In genomic region chr21:31557956-31558838, GRCh38 we compare ENCODE assay signal across 1 cellular context.
TF ChIP-seq lines count a peak whose summit lies in the region.

No MANE protein-coding gene starts in this region.

TF ChIP-seq in WTC11, 78 proteins besides CTCF, POLR2A, EP300 and RAD21 (continued from another document):
- TF ChIP-seq, protein P1, sequence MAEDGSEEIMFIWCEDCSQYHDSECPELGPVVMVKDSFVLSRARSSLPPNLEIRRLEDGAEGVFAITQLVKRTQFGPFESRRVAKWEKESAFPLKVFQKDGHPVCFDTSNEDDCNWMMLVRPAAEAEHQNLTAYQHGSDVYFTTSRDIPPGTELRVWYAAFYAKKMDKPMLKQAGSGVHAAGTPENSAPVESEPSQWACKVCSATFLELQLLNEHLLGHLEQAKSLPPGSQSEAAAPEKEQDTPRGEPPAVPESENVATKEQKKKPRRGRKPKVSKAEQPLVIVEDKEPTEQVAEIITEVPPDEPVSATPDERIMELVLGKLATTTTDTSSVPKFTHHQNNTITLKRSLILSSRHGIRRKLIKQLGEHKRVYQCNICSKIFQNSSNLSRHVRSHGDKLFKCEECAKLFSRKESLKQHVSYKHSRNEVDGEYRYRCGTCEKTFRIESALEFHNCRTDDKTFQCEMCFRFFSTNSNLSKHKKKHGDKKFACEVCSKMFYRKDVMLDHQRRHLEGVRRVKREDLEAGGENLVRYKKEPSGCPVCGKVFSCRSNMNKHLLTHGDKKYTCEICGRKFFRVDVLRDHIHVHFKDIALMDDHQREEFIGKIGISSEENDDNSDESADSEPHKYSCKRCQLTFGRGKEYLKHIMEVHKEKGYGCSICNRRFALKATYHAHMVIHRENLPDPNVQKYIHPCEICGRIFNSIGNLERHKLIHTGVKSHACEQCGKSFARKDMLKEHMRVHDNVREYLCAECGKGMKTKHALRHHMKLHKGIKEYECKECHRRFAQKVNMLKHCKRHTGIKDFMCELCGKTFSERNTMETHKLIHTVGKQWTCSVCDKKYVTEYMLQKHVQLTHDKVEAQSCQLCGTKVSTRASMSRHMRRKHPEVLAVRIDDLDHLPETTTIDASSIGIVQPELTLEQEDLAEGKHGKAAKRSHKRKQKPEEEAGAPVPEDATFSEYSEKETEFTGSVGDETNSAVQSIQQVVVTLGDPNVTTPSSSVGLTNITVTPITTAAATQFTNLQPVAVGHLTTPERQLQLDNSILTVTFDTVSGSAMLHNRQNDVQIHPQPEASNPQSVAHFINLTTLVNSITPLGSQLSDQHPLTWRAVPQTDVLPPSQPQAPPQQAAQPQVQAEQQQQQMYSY (CRISPR knock-in tag; IDR thresholded peaks at IDR 0.05), result no peak
- TF ChIP-seq HMGA2 (CRISPR knock-in tag; IDR thresholded peaks at IDR 0.05) (no peak), ARID4B (CRISPR knock-in tag; IDR thresholded peaks at IDR 0.05; ENCODE audit: borderline replicate concordance) (0 out of 2 replicates have a peak, but pooled peaks have one; percentile 5), IRF2 (CRISPR knock-in tag; IDR thresholded peaks at IDR 0.05; ENCODE audit: borderline replicate concordance, low read depth) (no peak), USF1 (CRISPR knock-in tag; IDR thresholded peaks at IDR 0.05) (peak; percentile 21; the same call in 1 of the 2 replicates), NFATC4 (CRISPR knock-in tag; IDR thresholded peaks at IDR 0.05) (no peak), USF2 (CRISPR knock-in tag; IDR thresholded peaks at IDR 0.05) (peak; percentile 46; the same call in 1 of the 2 replicates), GABPB1 (CRISPR knock-in tag; IDR thresholded peaks at IDR 0.05) (no peak), NFE2L1 (CRISPR knock-in tag; IDR thresholded peaks at IDR 0.05) (no peak), ZNF416 (CRISPR knock-in tag; IDR thresholded peaks at IDR 0.05) (no peak), TEAD1 (CRISPR knock-in tag; IDR thresholded peaks at IDR 0.05) (0 out of 2 replicates have a peak, but pooled peaks have one; percentile 13), JUN (CRISPR knock-in tag; IDR thresholded peaks at IDR 0.05) (no peak)
